6 cellular contexts compared by ENCODE assay signal in genomic region chr11:66327171-66328035, GRCh38. TPM values are rescaled to one million over a fixed set of nuclear protein-coding genes. Genes with fewer than 3 reads are reported as not detected.
DNase-seq lines count a peak whose midpoint lies in the region; TF ChIP-seq lines count a peak whose summit lies in the region.

No MANE protein-coding gene starts in this region.

- H3K9ac ChIP-seq in stomach smooth muscle (ENCODE audit: low read length in 2 of 2), result no peak overlapping the region

- H3K9me3 ChIP-seq in Peyer's patch (no peaks in the 10 kb centered on the region), esophagus squamous epithelium (no peaks in the 10 kb centered on the region), stomach smooth muscle (ENCODE audit: control insufficient read depth in 2 of 2, low read length in 2 of 2) (no peaks in the 10 kb centered on the region)

- TF ChIP-seq POLR2A in Peyer's patch (IDR thresholded peaks at IDR 0.05) (no peak), esophagus squamous epithelium (IDR thresholded peaks at IDR 0.05) (no peak)

- H3K27ac ChIP-seq in Peyer's patch (peak overlapping the region; percentile 46 to 59 (median 54)), esophagus squamous epithelium (peak overlapping the region; percentile 49 to 88 (median 72)), stomach smooth muscle (ENCODE audit: low read length) (peak overlapping the region; percentile 18)

- H3K4me3 ChIP-seq in Peyer's patch (no peak overlapping the region), esophagus squamous epithelium (no peak overlapping the region), stomach smooth muscle (ENCODE audit: low read length in 2 of 2) (peak overlapping the region in 1 of 2 donors; percentile 3)

- H3K4me1 ChIP-seq in Peyer's patch, result peaks cover 0 to 27% (median 2%) of the 10 kb centered on the region in 4 donors
- peaks cover 24 to 49% (median 29%) of the 10 kb centered on the region in 3 donors for H3K4me1 ChIP-seq in esophagus squamous epithelium
- peaks cover 33% of the 10 kb centered on the region for H3K4me1 ChIP-seq in stomach smooth muscle (ENCODE audit: control insufficient read depth, insufficient read depth, low read length)

- H3K36me3 ChIP-seq in Peyer's patch, result peaks cover 0 to 8% (median 0%) of the 10 kb centered on the region in 3 donors
- H3K36me3 ChIP-seq in esophagus squamous epithelium, result peaks cover 1 to 17% (median 5%) of the 10 kb centered on the region in 3 donors
- H3K36me3 ChIP-seq in stomach smooth muscle (ENCODE audit: control insufficient read depth in 2 of 2, insufficient read depth in 2 of 2, low read length in 2 of 2), result no peaks in the 10 kb centered on the region

- H3K27me3 ChIP-seq in Peyer's patch, result no peaks in the 10 kb centered on the region
- H3K27me3 ChIP-seq in esophagus squamous epithelium, result no peaks in the 10 kb centered on the region
- H3K27me3 ChIP-seq in stomach smooth muscle (ENCODE audit: control insufficient read depth in 1 of 2, insufficient read depth in 2 of 2, low read length in 2 of 2), result no peaks in the 10 kb centered on the region

- TF ChIP-seq CTCF in Peyer's patch (IDR thresholded peaks at IDR 0.05), result no peak
- TF ChIP-seq CTCF in esophagus squamous epithelium (IDR thresholded peaks at IDR 0.05), result no peak

- intact Hi-C loops in esophagus squamous epithelium (cut with DNase I), result no loop called here

- DNase-seq in Peyer's patch (no peak), esophagus squamous epithelium (lab: John Stamatoyannopoulos, UW) (no peak), RPMI8226 (no peak)
- no peak for DNase-seq in stimulated activated CD4-positive, alpha-beta T cell treated with anti-CD3 and anti-CD28 coated beads, Interleukin-12 subunit alpha, Interleukin-12 subunit beta, amount 100 ng/mL, for 4 hours
- DNase-seq in activated CD8-positive, alpha-beta memory T cell treated with anti-CD3 and anti-CD28 coated beads, Interleukin-2, amount 50 U/mL, for 48 hours, result no peak

- 28 to 40% methylated on average over 3 to 4 of the region's 11 CpGs for WGBS in esophagus squamous epithelium, 2 donors

RNA-seq across cellular contexts. Expression of gene RIN1, which starts 8.8 kb away (rescaled TPM):
- total RNA-seq in Peyer's patch, result 10 to 100 TPM in 2 of 4 donors, 1 to 10 TPM in 2; 4.1 to 18.9 (median 10.8) TPM
- total RNA-seq in esophagus squamous epithelium, result 10 to 100 TPM; 22.3 to 37.2 (median 27.6) TPM

RNA-seq across cellular contexts. Expression of gene CD248, which starts 10.6 kb away (rescaled TPM):
- total RNA-seq in Peyer's patch, result 10 to 100 TPM in 3 of 4 donors, 1 to 10 TPM in 1; 2.9 to 44.6 (median 12.0) TPM
- 10 to 100 TPM in 1 of 4 donors, 1 to 10 TPM in 3; 1.9 to 13.2 (median 6.1) TPM for total RNA-seq in esophagus squamous epithelium

RNA-seq across cellular contexts. Expression of gene BRMS1, which starts 17.5 kb away (rescaled TPM):
- 10 to 100 TPM; 36.9 to 63.5 (median 50.3) TPM for total RNA-seq in Peyer's patch
- total RNA-seq in esophagus squamous epithelium, result 10 to 100 TPM; 43.8 to 65.5 (median 56.8) TPM

RNA-seq across cellular contexts. Expression of gene B4GAT1, which starts 20.0 kb away (rescaled TPM):
- 10 to 100 TPM in 3 of 4 donors, 1 to 10 TPM in 1; 1.7 to 21.9 (median 18.8) TPM for total RNA-seq in Peyer's patch
- 10 to 100 TPM in 2 of 4 donors, 1 to 10 TPM in 2; 6.8 to 24.0 (median 11.3) TPM for total RNA-seq in esophagus squamous epithelium

RNA-seq across cellular contexts. Expression of gene TMEM151A, which starts 35.7 kb away (rescaled TPM):
- under 1 TPM in 2 of 4 donors, not detected in 2; 0.27 to 0.35 TPM for total RNA-seq in Peyer's patch
- total RNA-seq in esophagus squamous epithelium, result not detected

Comparison
In these comparisons a context has a peak if more than half of its experiments do, and no peak if none do; other contexts are left out.
1. H3K27ac ChIP-seq: peak in every context shown above with its lines; median percentile 72 in esophagus squamous epithelium; 54 in Peyer's patch; 18 in stomach smooth muscle.